Comparison of ENCODE assay signal across 10 cellular contexts in the genomic region with DNA sequence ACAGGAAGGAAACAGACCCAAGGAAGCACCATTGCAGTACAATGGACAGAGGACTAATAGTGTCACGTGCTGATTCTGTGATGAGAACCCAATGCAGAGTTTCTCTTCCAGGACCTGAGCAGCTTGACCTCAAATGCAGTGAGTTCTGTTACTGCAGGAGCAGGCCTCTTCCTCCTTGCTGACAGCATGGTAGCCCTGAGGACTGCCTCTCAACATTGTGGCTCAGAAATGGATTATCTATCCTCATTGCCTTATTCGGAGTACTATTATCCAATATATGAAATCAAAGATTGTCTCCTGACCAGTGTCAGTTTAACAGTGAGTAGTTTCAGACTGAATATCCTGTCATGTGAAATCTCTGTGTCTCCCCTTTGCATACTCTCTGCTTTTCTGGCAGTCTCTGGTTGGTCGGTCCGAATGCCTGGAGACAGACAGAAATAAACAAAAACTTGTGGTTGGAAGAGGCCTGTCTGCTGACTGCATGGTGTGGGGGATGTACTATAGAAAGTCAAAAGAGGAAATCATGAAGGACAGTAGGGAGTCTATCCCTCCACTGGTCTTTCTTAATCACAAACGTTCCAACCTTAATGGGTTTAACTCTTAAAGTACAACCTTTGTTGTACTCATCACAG. TPM values are rescaled to one million over a fixed set of nuclear protein-coding genes. Genes with fewer than 3 reads are reported as not detected.
DNase-seq lines count a peak whose midpoint lies in the region; ATAC-seq lines count a peak whose summit lies in the region.
"Had no signal": no experiment of that assay in that cellular context is flagged by ENCODE, and none has a peak within 500 bp of the region (broad histone marks: within the 10 kb centered on the region; RNA-seq: fewer than 3 reads in every experiment).

No MANE protein-coding gene starts in this region.

- H3K4me3 Mint-ChIP-seq in naive B cell: peak overlapping the region; percentile 12 to 79 (median 52)

- peaks cover 40 to 56% (median 44%) of the 10 kb centered on the region in 3 donors for H3K4me1 Mint-ChIP-seq in naive B cell

- H3K27me3 Mint-ChIP-seq in naive B cell: no peaks in the 10 kb centered on the region

- H3K9me3 Mint-ChIP-seq in naive B cell: peaks cover 0 to 4% (median 0%) of the 10 kb centered on the region in 7 donors
- H3K9me3 Mint-ChIP-seq in activated naive CD4-positive, alpha-beta T cell treated with anti-CD3 and anti-CD28 coated beads, Interleukin-2, amount 50 U/mL, for 72 hours: no peaks in the 10 kb centered on the region

- DNase-seq in M059J (ENCODE audit: low read depth) (peak; percentile 8), naive B cell (peak; percentile 82), SW480 (ENCODE audit: low spot score) (no peak), putamen (ENCODE audit: low spot score) (no peak), NCI-H2029 (lab: John Stamatoyannopoulos, UW) (no peak)
- DNase-seq in activated naive CD4-positive, alpha-beta T cell treated with anti-CD3 and anti-CD28 coated beads, Interleukin-2, amount 50 U/mL, for 72 hours (ENCODE audit: low spot score in 2 of 2): no peak

- H3K27ac Mint-ChIP-seq in naive B cell: peak overlapping the region; percentile 95 to 97 (median 96)
- H3K27ac Mint-ChIP-seq in activated naive CD4-positive, alpha-beta T cell treated with anti-CD3 and anti-CD28 coated beads, Interleukin-2, amount 50 U/mL, for 72 hours: no peak overlapping the region

- ATAC-seq in GM19023 (IDR thresholded peaks at IDR 0.05; ENCODE audit: unreplicated experiment) (peak; percentile 96), HG02763 (IDR thresholded peaks at IDR 0.05; ENCODE audit: unreplicated experiment) (peak; percentile 85), naive B cell (ENCODE audit: low read depth in 2 of 2) (peak; percentile 94 to 95)
- no peak for ATAC-seq in activated naive CD4-positive, alpha-beta T cell treated with anti-CD3 and anti-CD28 coated beads, Interleukin-2, amount 50 U/mL, for 72 hours

- H3K36me3 Mint-ChIP-seq in naive B cell: peaks cover 26 to 28% of the 10 kb centered on the region in 2 donors
- no peaks in the 10 kb centered on the region for H3K36me3 Mint-ChIP-seq in activated naive CD4-positive, alpha-beta T cell treated with anti-CD3 and anti-CD28 coated beads, Interleukin-2, amount 50 U/mL, for 72 hours

RNA-seq across cellular contexts. Expression of a gene that starts 6.9 kb away (rescaled TPM):
- total RNA-seq in M059J (2014; rRNA removed; shearing (Covaris generic)): not detected in 2 replicates
- polyA plus RNA-seq in naive B cell (ENCODE audit: low read depth in 6 of 6): 1 to 10 TPM in 2 of 6 donors, under 1 TPM in 3, not detected in 1; 0.43 to 1.8 (median 0.64) TPM
- not detected for total RNA-seq in activated naive CD4-positive, alpha-beta T cell treated with anti-CD3 and anti-CD28 coated beads, Interleukin-2, amount 50 U/mL, for 72 hours

RNA-seq across cellular contexts. Expression of a gene that starts 11.1 kb away (rescaled TPM):
- total RNA-seq in M059J (2014; rRNA removed; shearing (Covaris generic)): not detected in 2 replicates
- 10 to 100 TPM; 24.5 to 47.8 (median 30.0) TPM for polyA plus RNA-seq in naive B cell (ENCODE audit: low read depth in 6 of 6)
- not detected for total RNA-seq in activated naive CD4-positive, alpha-beta T cell treated with anti-CD3 and anti-CD28 coated beads, Interleukin-2, amount 50 U/mL, for 72 hours

RNA-seq across cellular contexts. Expression of a gene that starts 40.0 kb away (rescaled TPM):
- not detected in 2 replicates for total RNA-seq in M059J (2014; rRNA removed; shearing (Covaris generic))
- polyA plus RNA-seq in naive B cell (ENCODE audit: low read depth in 6 of 6): not detected
- not detected for total RNA-seq in activated naive CD4-positive, alpha-beta T cell treated with anti-CD3 and anti-CD28 coated beads, Interleukin-2, amount 50 U/mL, for 72 hours
- total RNA-seq: posterior vena cava, thoracic aorta had no signal

Comparison
In these comparisons a context has a peak if more than half of its experiments do, and no peak if none do; other contexts are left out.
1. ATAC-seq: peak in GM19023 (single experiment), HG02763 (single experiment) and naive B cell (2 of 2); none in activated naive CD4-positive, alpha-beta T cell treated with anti-CD3 and anti-CD28 coated beads, Interleukin-2, amount 50 U/mL, for 72 hours (0 of 2).
2. DNase-seq: peak in M059J (single experiment) and naive B cell (single experiment); none in activated naive CD4-positive, alpha-beta T cell treated with anti-CD3 and anti-CD28 coated beads, Interleukin-2, amount 50 U/mL, for 72 hours (0 of 2), SW480 (single experiment), putamen (single experiment) and NCI-H2029 (single experiment).
3. H3K27ac Mint-ChIP-seq: peak in naive B cell (6 of 6); none in activated naive CD4-positive, alpha-beta T cell treated with anti-CD3 and anti-CD28 coated beads, Interleukin-2, amount 50 U/mL, for 72 hours (0 of 2).